In the genomic region with DNA sequence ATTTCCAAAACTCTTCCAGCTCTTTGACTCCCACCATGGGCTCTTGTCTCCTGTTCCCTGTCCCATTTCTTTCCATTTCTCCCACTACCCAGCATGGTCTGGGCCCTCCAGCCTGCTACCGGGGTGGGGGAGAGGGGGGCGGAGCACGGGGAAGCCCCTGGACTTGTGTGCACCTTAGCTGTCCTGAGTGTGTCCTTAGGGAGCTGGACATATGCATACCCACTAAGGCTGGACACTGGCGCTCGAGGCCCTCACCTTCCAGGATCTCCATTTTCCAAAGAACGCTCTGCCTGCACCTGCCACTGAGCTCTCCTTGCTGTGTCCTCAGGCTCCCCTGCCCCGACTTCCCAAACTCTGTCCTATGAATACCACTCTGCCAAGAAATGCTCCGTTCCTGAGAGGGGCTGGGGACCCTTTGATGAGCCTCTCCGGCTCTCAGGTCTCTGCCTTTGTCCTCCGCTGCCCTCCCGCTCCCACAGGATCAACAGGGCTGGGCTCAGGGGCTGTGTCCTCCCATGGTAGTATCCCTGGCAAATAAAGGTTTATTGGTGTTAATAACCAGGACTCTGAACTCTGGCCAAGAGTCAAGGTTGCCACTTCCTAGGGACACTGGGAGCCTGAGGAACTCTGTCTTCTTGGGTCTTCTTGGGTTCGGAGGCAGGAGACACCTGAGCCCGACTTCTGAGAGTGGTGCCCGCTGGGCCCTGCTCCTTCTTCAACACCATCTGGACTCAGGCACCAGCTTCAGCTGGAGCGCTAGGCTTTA, we compare ENCODE assay signal across 1 cellular context.
TF ChIP-seq lines count a peak whose summit lies in the region.

No MANE protein-coding gene starts in this region.

TF ChIP-seq in WTC11, 78 proteins besides CTCF, POLR2A, EP300 and RAD21 (continued from another document):
- TF ChIP-seq, protein P1, sequence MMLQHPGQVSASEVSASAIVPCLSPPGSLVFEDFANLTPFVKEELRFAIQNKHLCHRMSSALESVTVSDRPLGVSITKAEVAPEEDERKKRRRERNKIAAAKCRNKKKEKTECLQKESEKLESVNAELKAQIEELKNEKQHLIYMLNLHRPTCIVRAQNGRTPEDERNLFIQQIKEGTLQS (CRISPR knock-in tag; conservative IDR thresholded peaks at IDR 0.05) = no peak
- no peak for TF ChIP-seq NFYB (CRISPR knock-in tag; conservative IDR thresholded peaks at IDR 0.05; ENCODE audit: low read depth)
